15 cellular contexts compared by ENCODE assay signal in genomic region chr9:130499804-130500263, GRCh38. TPM values are rescaled to one million over a fixed set of nuclear protein-coding genes. Genes with fewer than 3 reads are reported as not detected.
DNase-seq lines count a peak whose midpoint lies in the region; ATAC-seq and TF ChIP-seq lines count a peak whose summit lies in the region.
"Had no signal": no experiment of that assay in that cellular context is flagged by ENCODE, and none has a peak within 500 bp of the region (broad histone marks: within the 10 kb centered on the region; RNA-seq: fewer than 3 reads in every experiment).

No MANE protein-coding gene starts in this region.

- CTCF ChIA-PET in PC-3 (lab: Charles Lee) (interaction anchor here (0.9 kb wide), 1 partner anchor 39 kb away, joined by 4 read pairs; no protein-coding TSS in a partner anchor), A673 (lab: Charles Lee) (no interaction called here)

- peak; percentile 93 for ATAC-seq in PC-3
- ATAC-seq in heart right ventricle, result peak; percentile 37 to 78 (median 74)

- H3K27ac Mint-ChIP-seq in type B pancreatic cell, result peak overlapping the region; percentile 87

- H3F3A ChIP-seq in PC-3 (ENCODE audit: low read length, unreplicated experiment), result no peaks in the 10 kb centered on the region

- 69 to 72% methylated on average over 7 of the region's 7 CpGs for WGBS in heart right ventricle, 2 donors

- no TSS peak for BruUV-seq in PC-3 (replicated peaks; lab: Mats Ljungman, UMichigan)
- BruUV-seq in A673 (replicated peaks; lab: Mats Ljungman, UMichigan), result no TSS peak

- H3K27me3 Mint-ChIP-seq in type B pancreatic cell, result no peaks in the 10 kb centered on the region

- H3K79me2 ChIP-seq in PC-3 (ENCODE audit: low read length), result no peaks in the 10 kb centered on the region
- H3K79me2 ChIP-seq: parathyroid adenoma had no signal

- no peaks in the 10 kb centered on the region for H3K36me3 ChIP-seq in PC-3 (ENCODE audit: low read depth, low read length)
- H3K36me3 ChIP-seq in heart right ventricle, result peaks cover 0 to 58% (median 10%) of the 10 kb centered on the region in 9 donors
- no peaks in the 10 kb centered on the region for H3K36me3 ChIP-seq in A673 (ENCODE audit: insufficient read depth, low read length, poor library complexity, severe bottlenecking)

- no peak overlapping the region for H3K9ac ChIP-seq in PC-3 (ENCODE audit: low read length)
- H3K9ac ChIP-seq: parathyroid adenoma had no signal

- peaks cover 4% of the 10 kb centered on the region for H3K9me3 Mint-ChIP-seq in type B pancreatic cell

- intact Hi-C loops in PC-3 (cut with micrococcal nuclease), result no loop called here
- intact Hi-C loops in heart right ventricle (cut with DNase I), result no loop called here
- intact Hi-C loops in A673 (cut with micrococcal nuclease; ENCODE audit: unreplicated experiment), result no loop called here

- no peaks in the 10 kb centered on the region for H4K20me1 ChIP-seq in PC-3 (ENCODE audit: low read length)

- H3K9me2 ChIP-seq in PC-3 (replicated peaks; ENCODE audit: low read length), result no peaks in the 10 kb centered on the region

- no peak for TF ChIP-seq CTCF in PC-3 (conservative IDR thresholded peaks at IDR 0.05; ENCODE audit: low read depth, low read length)
- TF ChIP-seq CTCF in heart right ventricle (IDR thresholded peaks at IDR 0.05), result no peak
- TF ChIP-seq CTCF in type B pancreatic cell (conservative IDR thresholded peaks at IDR 0.05), result no peak
- TF ChIP-seq CTCF in A673 (conservative IDR thresholded peaks at IDR 0.05; ENCODE audit: low read depth, low read length), result no peak

- H3K9me3 ChIP-seq in PC-3 (ENCODE audit: low read length) (no peaks in the 10 kb centered on the region), heart right ventricle (peaks cover 0 to 4% (median 0%) of the 10 kb centered on the region in 11 donors), A673 (ENCODE audit: low read depth, low read length, poor library complexity, severe bottlenecking) (peaks cover 4% of the 10 kb centered on the region)

- peak; percentile 6 for DNase-seq in stimulated activated CD4-positive, alpha-beta T cell treated with anti-CD3 and anti-CD28 coated beads, Interleukin-2, amount 100 ng/mL, for 4 hours (ENCODE audit: low read depth)
- no peak for DNase-seq in stimulated activated CD4-positive, alpha-beta T cell treated with anti-CD3 and anti-CD28 coated beads, Interleukin-4, amount 100 ng/mL, for 1 hour
- DNase-seq in PC-3 (peak; percentile 80), heart right ventricle (no peak), type B pancreatic cell (ENCODE audit: extremely low spot score, unreplicated experiment) (no peak), cerebellum (ENCODE audit: low spot score) (no peak), A673 (ENCODE audit: low spot score) (no peak), NOMO-1 treated with DMSO at 0.1 percent for 48 hours (lab: John Stamatoyannopoulos, UW; ENCODE audit: unreplicated experiment) (no peak)
- DNase-seq: activated naive CD4-positive, alpha-beta T cell treated with anti-CD3 and anti-CD28 coated beads, Interleukin-2, amount 10 ng/mL, durations not matched to agents 7 days and 5 days; COR-L47; cortex of kidney; foreskin melanocyte; stimulated activated CD4-positive, alpha-beta T cell treated with anti-CD3 and anti-CD28 coated beads, Interleukin-4, amount 100 ng/mL, for 24 hours had no signal

- peaks cover 9% of the 10 kb centered on the region for H3K4me1 Mint-ChIP-seq in type B pancreatic cell (ENCODE audit: unreplicated experiment)
- H3K4me1 Mint-ChIP-seq: activated naive CD4-positive, alpha-beta T cell treated with anti-CD3 and anti-CD28 coated beads, Interleukin-2, amount 10 ng/mL, durations not matched to agents 7 days and 5 days had no signal

- peak overlapping the region; percentile 38; the same call in 1 of the 2 replicates for H3K4me2 ChIP-seq in PC-3 (ENCODE audit: low read length)

- peak overlapping the region; percentile 33; the same call in 1 of the 2 replicates for H2AFZ ChIP-seq in PC-3 (ENCODE audit: low read length)
- H2AFZ ChIP-seq: parathyroid adenoma had no signal

- H3K27me3 ChIP-seq in PC-3 (ENCODE audit: low read length), result no peaks in the 10 kb centered on the region
- no peaks in the 10 kb centered on the region for H3K27me3 ChIP-seq in heart right ventricle
- H3K27me3 ChIP-seq in A673 (replicated peaks; ENCODE audit: insufficient read depth, low read depth, low read length, poor library complexity), result no peaks in the 10 kb centered on the region

- peak overlapping the region; percentile 49 for H3K4me3 Mint-ChIP-seq in type B pancreatic cell
- H3K4me3 Mint-ChIP-seq: activated naive CD4-positive, alpha-beta T cell treated with anti-CD3 and anti-CD28 coated beads, Interleukin-2, amount 10 ng/mL, durations not matched to agents 7 days and 5 days had no signal

- no peak overlapping the region for H3K4me3 ChIP-seq in PC-3 (ENCODE audit: low read length)
- no peak overlapping the region for H3K4me3 ChIP-seq in heart right ventricle
- no peak overlapping the region for H3K4me3 ChIP-seq in A673 (ENCODE audit: low read depth, low read length, poor library complexity, severe bottlenecking)
- H3K4me3 ChIP-seq: SK-N-MC had no signal

- H3K36me3 Mint-ChIP-seq in type B pancreatic cell, result peaks cover 8% of the 10 kb centered on the region
- H3K36me3 Mint-ChIP-seq: activated naive CD4-positive, alpha-beta T cell treated with anti-CD3 and anti-CD28 coated beads, Interleukin-2, amount 10 ng/mL, durations not matched to agents 7 days and 5 days had no signal

- H3K4me1 ChIP-seq in PC-3 (ENCODE audit: insufficient read depth, low read length) (peaks cover 16% of the 10 kb centered on the region), heart right ventricle (peaks cover 0 to 8% (median 0%) of the 10 kb centered on the region in 9 donors), A673 (ENCODE audit: insufficient read depth, low read length, poor library complexity, severe bottlenecking) (no peaks in the 10 kb centered on the region)
- H3K4me1 ChIP-seq: parathyroid adenoma had no signal

- POLR2A ChIA-PET in PC-3 (lab: Charles Lee; ENCODE audit: unreplicated experiment), result interaction anchor here (0.6 kb wide), 2 partner anchors 499 to 1880 kb away, joined by 4 to 10 read pairs; no protein-coding TSS in a partner anchor
- POLR2A ChIA-PET in A673 (lab: Charles Lee; ENCODE audit: low non-redundant PET), result no interaction called here

- H3K27ac ChIP-seq in PC-3 (ENCODE audit: low read length) (peak overlapping the region; percentile 50), heart right ventricle (no peak overlapping the region), A673 (ENCODE audit: low read depth, low read length, poor library complexity, severe bottlenecking) (no peak overlapping the region)
- H3K27ac ChIP-seq: parathyroid adenoma, SK-N-MC had no signal

RNA-seq across cellular contexts. Expression of gene ASS1, which starts 55.1 kb away (rescaled TPM):
- total RNA-seq in PC-3 (2014; rRNA removed) (74.1 and 83.0 TPM in 2 replicates), heart right ventricle (100 to 1,000 TPM in 1 of 10 donors, 10 to 100 TPM in 9; 27.4 to 116 (median 41.5) TPM), type B pancreatic cell (ENCODE audit: low replicate concordance) (29.1 and 80.1 TPM in 2 replicates), cerebellum (37.8 TPM), A673 (2021) (5.8 and 14.4 TPM in 2 replicates)
- 100 to 1,000 TPM in 1 of 2 donors, 10 to 100 TPM in 1; 74.9 to 147 TPM for polyA plus RNA-seq in heart right ventricle

Comparison
In these comparisons a context has a peak if more than half of its experiments do, and no peak if none do; other contexts are left out.
1. DNase-seq: peak in stimulated activated CD4-positive, alpha-beta T cell treated with anti-CD3 and anti-CD28 coated beads, Interleukin-2, amount 100 ng/mL, for 4 hours (single experiment) and PC-3 (single experiment); none in stimulated activated CD4-positive, alpha-beta T cell treated with anti-CD3 and anti-CD28 coated beads, Interleukin-4, amount 100 ng/mL, for 1 hour (single experiment), heart right ventricle (0 of 2), type B pancreatic cell (single experiment), cerebellum (single experiment), A673 (single experiment) and NOMO-1 treated with DMSO at 0.1 percent for 48 hours (single experiment).